ENCODE assay signal across 1 cellular context in the genomic region with DNA sequence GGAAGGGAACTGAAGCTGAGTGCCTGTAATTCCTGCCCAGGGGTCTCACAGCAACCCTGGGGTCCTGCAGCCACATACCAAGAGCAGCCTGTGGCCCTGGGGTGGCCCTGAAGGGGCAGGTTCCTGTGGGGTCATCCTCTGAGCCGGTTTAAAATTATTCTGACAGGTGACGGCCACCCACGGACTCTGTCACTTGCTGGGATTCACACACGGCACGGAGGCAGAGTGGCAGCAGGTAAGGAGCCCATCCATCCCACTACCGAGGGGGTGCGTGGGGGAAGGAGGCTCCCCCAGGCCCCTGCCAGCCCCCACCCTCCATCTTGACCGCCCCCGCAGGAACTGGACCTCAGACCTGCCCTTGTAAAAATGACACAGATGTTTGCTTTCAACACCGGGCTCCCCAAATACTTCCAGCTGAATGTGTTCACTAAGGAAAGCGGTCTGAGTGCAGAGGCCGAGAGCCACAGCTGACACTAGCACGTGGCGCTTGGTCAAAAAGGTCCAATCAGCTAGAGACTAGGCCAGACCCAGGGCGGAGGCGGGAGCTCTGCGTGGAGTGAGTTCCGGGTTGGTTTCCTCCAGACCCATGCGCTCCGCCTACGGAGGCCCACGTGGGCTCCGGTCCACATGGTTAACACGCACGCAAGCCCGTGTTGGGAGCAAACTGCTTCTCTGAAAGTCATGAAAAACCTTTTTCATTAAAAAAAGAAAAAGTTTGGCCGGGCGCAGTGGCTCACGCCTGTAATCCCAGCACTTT.
TF ChIP-seq lines count a peak whose summit lies in the region.

No MANE protein-coding gene starts in this region.

TF ChIP-seq in HepG2, 621 proteins besides CTCF, POLR2A, EP300 and RAD21 (continued from another document and continues in another):
- no peak for TF ChIP-seq ZBTB44 (CRISPR knock-in tag; IDR thresholded peaks at IDR 0.05)
- TF ChIP-seq, protein P1, sequence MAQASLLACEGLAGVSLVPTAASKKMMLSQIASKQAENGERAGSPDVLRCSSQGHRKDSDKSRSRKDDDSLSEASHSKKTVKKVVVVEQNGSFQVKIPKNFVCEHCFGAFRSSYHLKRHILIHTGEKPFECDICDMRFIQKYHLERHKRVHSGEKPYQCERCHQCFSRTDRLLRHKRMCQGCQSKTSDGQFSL (CRISPR knock-in tag; IDR thresholded peaks at IDR 0.05): no peak
- no peak for TF ChIP-seq PHF21A (CRISPR knock-in tag; IDR thresholded peaks at IDR 0.05)
- peak; percentile 46; the same call in 1 of the 2 replicates for TF ChIP-seq MIER2 (CRISPR knock-in tag; IDR thresholded peaks at IDR 0.05)
- TF ChIP-seq FOXO4 (CRISPR knock-in tag; conservative IDR thresholded peaks at IDR 0.05): no peak
- no peak for TF ChIP-seq FIP1L1 (IDR thresholded peaks at IDR 0.05; ENCODE audit: borderline replicate concordance, insufficient read depth, low read depth, low read length)
- 0 out of 2 replicates have a peak, but pooled peaks have one; percentile 49 for TF ChIP-seq KLF9 (CRISPR knock-in tag; IDR thresholded peaks at IDR 0.05; ENCODE audit: low read depth)
- TF ChIP-seq RFXAP (CRISPR knock-in tag; IDR thresholded peaks at IDR 0.05; ENCODE audit: borderline replicate concordance): no peak
- TF ChIP-seq GZF1 (CRISPR knock-in tag; IDR thresholded peaks at IDR 0.05): no peak
- no peak for TF ChIP-seq ZSCAN30 (CRISPR knock-in tag; IDR thresholded peaks at IDR 0.05)
- no peak for TF ChIP-seq KMT2A (CRISPR knock-in tag; IDR thresholded peaks at IDR 0.05)
- TF ChIP-seq PBX3 (CRISPR knock-in tag; IDR thresholded peaks at IDR 0.05; ENCODE audit: borderline replicate concordance): no peak
- TF ChIP-seq ZNF12 (CRISPR knock-in tag; IDR thresholded peaks at IDR 0.05): no peak
- TF ChIP-seq SIN3B (IDR thresholded peaks at IDR 0.05; ENCODE audit: low read length): no peak
- TF ChIP-seq ZSCAN21 (CRISPR knock-in tag; IDR thresholded peaks at IDR 0.05; ENCODE audit: borderline replicate concordance): no peak
- peak; percentile 30; the same call in 1 of the 2 replicates for TF ChIP-seq POGZ (CRISPR knock-in tag; IDR thresholded peaks at IDR 0.05)
- TF ChIP-seq ZNF17 (CRISPR knock-in tag; IDR thresholded peaks at IDR 0.05): no peak
- no peak for TF ChIP-seq ZFP62 (CRISPR knock-in tag; IDR thresholded peaks at IDR 0.05)
- no peak for TF ChIP-seq RELA (CRISPR knock-in tag; IDR thresholded peaks at IDR 0.05)
- TF ChIP-seq ZC3H13 (CRISPR knock-in tag; IDR thresholded peaks at IDR 0.05): no peak
- 0 out of 4 replicates have a peak, but pooled peaks of 1 of the 2 experiments have one; percentile 29 for TF ChIP-seq HMGXB4 (CRISPR knock-in tag; IDR thresholded peaks at IDR 0.05; ENCODE audit: borderline replicate concordance in 1 of 2, low read depth in 1 of 2)
- no peak for TF ChIP-seq RORA (CRISPR knock-in tag; IDR thresholded peaks at IDR 0.05)
- TF ChIP-seq, protein P2, sequence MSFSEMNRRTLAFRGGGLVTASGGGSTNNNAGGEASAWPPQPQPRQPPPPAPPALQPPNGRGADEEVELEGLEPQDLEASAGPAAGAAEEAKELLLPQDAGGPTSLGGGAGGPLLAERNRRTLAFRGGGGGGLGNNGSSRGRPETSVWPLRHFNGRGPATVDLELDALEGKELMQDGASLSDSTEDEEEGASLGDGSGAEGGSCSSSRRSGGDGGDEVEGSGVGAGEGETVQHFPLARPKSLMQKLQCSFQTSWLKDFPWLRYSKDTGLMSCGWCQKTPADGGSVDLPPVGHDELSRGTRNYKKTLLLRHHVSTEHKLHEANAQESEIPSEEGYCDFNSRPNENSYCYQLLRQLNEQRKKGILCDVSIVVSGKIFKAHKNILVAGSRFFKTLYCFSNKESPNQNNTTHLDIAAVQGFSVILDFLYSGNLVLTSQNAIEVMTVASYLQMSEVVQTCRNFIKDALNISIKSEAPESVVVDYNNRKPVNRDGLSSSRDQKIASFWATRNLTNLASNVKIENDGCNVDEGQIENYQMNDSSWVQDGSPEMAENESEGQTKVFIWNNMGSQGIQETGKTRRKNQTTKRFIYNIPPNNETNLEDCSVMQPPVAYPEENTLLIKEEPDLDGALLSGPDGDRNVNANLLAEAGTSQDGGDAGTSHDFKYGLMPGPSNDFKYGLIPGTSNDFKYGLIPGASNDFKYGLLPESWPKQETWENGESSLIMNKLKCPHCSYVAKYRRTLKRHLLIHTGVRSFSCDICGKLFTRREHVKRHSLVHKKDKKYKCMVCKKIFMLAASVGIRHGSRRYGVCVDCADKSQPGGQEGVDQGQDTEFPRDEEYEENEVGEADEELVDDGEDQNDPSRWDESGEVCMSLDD (CRISPR knock-in tag; IDR thresholded peaks at IDR 0.05; ENCODE audit: borderline replicate concordance): no peak
- TF ChIP-seq, protein P3, sequence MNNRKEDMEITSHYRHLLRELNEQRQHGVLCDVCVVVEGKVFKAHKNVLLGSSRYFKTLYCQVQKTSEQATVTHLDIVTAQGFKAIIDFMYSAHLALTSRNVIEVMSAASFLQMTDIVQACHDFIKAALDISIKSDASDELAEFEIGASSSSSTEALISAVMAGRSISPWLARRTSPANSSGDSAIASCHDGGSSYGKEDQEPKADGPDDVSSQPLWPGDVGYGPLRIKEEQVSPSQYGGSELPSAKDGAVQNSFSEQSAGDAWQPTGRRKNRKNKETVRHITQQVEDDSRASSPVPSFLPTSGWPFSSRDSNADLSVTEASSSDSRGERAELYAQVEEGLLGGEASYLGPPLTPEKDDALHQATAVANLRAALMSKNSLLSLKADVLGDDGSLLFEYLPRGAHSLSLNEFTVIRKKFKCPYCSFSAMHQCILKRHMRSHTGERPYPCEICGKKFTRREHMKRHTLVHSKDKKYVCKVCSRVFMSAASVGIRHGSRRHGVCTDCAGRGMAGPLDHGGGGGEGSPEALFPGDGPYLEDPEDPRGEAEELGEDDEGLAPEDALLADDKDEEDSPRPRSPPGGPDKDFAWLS (CRISPR knock-in tag; IDR thresholded peaks at IDR 0.05; ENCODE audit: borderline replicate concordance): no peak
- no peak for TF ChIP-seq ZNF720 (CRISPR knock-in tag; IDR thresholded peaks at IDR 0.05)
- TF ChIP-seq KLF16 (CRISPR knock-in tag; IDR thresholded peaks at IDR 0.05): no peak; a peak in 1 of 4 replicates
- TF ChIP-seq ZNF772 (CRISPR knock-in tag; IDR thresholded peaks at IDR 0.05): no peak
- TF ChIP-seq TEAD2 (CRISPR knock-in tag; IDR thresholded peaks at IDR 0.05): no peak
- peak; percentile 79 for TF ChIP-seq ZNF7 (CRISPR knock-in tag; IDR thresholded peaks at IDR 0.05)
- TF ChIP-seq, protein P4, sequence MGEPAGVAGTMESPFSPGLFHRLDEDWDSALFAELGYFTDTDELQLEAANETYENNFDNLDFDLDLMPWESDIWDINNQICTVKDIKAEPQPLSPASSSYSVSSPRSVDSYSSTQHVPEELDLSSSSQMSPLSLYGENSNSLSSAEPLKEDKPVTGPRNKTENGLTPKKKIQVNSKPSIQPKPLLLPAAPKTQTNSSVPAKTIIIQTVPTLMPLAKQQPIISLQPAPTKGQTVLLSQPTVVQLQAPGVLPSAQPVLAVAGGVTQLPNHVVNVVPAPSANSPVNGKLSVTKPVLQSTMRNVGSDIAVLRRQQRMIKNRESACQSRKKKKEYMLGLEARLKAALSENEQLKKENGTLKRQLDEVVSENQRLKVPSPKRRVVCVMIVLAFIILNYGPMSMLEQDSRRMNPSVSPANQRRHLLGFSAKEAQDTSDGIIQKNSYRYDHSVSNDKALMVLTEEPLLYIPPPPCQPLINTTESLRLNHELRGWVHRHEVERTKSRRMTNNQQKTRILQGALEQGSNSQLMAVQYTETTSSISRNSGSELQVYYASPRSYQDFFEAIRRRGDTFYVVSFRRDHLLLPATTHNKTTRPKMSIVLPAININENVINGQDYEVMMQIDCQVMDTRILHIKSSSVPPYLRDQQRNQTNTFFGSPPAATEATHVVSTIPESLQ (CRISPR knock-in tag; conservative IDR thresholded peaks at IDR 0.05): no peak
- TF ChIP-seq EZH2 (conservative IDR thresholded peaks at IDR 0.05; ENCODE audit: low read depth, low read length): no peak
- TF ChIP-seq, protein P5, sequence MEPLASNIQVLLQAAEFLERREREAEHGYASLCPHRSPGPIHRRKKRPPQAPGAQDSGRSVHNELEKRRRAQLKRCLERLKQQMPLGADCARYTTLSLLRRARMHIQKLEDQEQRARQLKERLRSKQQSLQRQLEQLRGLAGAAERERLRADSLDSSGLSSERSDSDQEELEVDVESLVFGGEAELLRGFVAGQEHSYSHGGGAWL (CRISPR knock-in tag; IDR thresholded peaks at IDR 0.05): no peak
- TF ChIP-seq NFYB (CRISPR knock-in tag; IDR thresholded peaks at IDR 0.05): peak; percentile 64
- TF ChIP-seq, protein P6, sequence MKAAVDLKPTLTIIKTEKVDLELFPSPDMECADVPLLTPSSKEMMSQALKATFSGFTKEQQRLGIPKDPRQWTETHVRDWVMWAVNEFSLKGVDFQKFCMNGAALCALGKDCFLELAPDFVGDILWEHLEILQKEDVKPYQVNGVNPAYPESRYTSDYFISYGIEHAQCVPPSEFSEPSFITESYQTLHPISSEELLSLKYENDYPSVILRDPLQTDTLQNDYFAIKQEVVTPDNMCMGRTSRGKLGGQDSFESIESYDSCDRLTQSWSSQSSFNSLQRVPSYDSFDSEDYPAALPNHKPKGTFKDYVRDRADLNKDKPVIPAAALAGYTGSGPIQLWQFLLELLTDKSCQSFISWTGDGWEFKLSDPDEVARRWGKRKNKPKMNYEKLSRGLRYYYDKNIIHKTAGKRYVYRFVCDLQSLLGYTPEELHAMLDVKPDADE (CRISPR knock-in tag; IDR thresholded peaks at IDR 0.05): no peak
- no peak for TF ChIP-seq MIXL1 (CRISPR knock-in tag; IDR thresholded peaks at IDR 0.05)
- no peak for TF ChIP-seq FOSL2 (CRISPR knock-in tag; IDR thresholded peaks at IDR 0.05)
- no peak for TF ChIP-seq ZNF746 (CRISPR knock-in tag; IDR thresholded peaks at IDR 0.05)
- peak; percentile 27; the same call in 1 of the 2 replicates for TF ChIP-seq HDAC2 (CRISPR knock-in tag; IDR thresholded peaks at IDR 0.05)
- no peak for TF ChIP-seq MTA1 (CRISPR knock-in tag; IDR thresholded peaks at IDR 0.05; ENCODE audit: borderline replicate concordance)
- no peak for TF ChIP-seq CHD2 (IDR thresholded peaks at IDR 0.05; ENCODE audit: low read depth, low read length)
- TF ChIP-seq SRSF9 (IDR thresholded peaks at IDR 0.05; ENCODE audit: borderline replicate concordance, insufficient read depth, low read depth, low read length, poor library complexity, severe bottlenecking): no peak
- TF ChIP-seq NFATC3 (CRISPR knock-in tag; IDR thresholded peaks at IDR 0.05): no peak
- TF ChIP-seq ZNF619 (CRISPR knock-in tag; IDR thresholded peaks at IDR 0.05): no peak
- TF ChIP-seq TAF1 (CRISPR knock-in tag; IDR thresholded peaks at IDR 0.05): peak; percentile 38; the same call in 1 of the 2 replicates
- TF ChIP-seq, protein P7, sequence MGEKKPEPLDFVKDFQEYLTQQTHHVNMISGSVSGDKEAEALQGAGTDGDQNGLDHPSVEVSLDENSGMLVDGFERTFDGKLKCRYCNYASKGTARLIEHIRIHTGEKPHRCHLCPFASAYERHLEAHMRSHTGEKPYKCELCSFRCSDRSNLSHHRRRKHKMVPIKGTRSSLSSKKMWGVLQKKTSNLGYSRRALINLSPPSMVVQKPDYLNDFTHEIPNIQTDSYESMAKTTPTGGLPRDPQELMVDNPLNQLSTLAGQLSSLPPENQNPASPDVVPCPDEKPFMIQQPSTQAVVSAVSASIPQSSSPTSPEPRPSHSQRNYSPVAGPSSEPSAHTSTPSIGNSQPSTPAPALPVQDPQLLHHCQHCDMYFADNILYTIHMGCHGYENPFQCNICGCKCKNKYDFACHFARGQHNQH (CRISPR knock-in tag; IDR thresholded peaks at IDR 0.05): no peak
